ENCODE assay signal across 22 cellular contexts in the genomic region with DNA sequence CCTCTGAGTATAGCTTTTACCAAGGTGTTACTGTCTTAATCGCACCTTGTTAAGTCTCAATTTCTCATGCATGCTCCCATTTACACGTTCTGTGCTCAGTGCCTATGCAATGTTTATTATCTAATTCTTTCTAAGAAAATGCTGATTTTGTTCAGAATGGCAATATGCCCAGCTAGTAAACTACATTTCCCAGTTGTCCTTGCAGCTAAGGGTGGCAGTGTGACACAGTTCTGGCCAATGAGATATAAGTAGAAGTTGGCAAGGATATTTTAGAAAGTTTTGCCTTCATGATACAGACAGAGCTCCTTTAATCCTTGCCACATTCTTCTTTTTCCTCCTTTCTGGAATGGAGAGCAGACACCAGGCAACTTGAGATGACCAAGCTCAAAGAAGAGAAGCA. TPM values are rescaled to one million over a fixed set of nuclear protein-coding genes. Genes with fewer than 3 reads are reported as not detected.
DNase-seq lines count a peak whose midpoint lies in the region; ATAC-seq, FAIRE-seq and TF ChIP-seq lines count a peak whose summit lies in the region.
"Had no signal": no experiment of that assay in that cellular context is flagged by ENCODE, and none has a peak within 500 bp of the region (broad histone marks: within the 10 kb centered on the region; RNA-seq: fewer than 3 reads in every experiment).

No MANE protein-coding gene starts in this region.

- no peaks in the 10 kb centered on the region for H3K4me1 Mint-ChIP-seq in T-cell

- H2BK120ac ChIP-seq in H1 (replicated peaks; ENCODE audit: low read depth, low read length) = no peak overlapping the region

- H2BK5ac ChIP-seq in H1 (ENCODE audit: low read depth, low read length) = no peak overlapping the region

- no peak overlapping the region for H3K4ac ChIP-seq in H1 (replicated peaks; ENCODE audit: insufficient read length, low read depth, low read length)

- H3K9ac ChIP-seq in HCT116 (ENCODE audit: low read length) (no peak overlapping the region), SK-N-SH (no peak overlapping the region), H1 (replicated peaks in 1 of 4; ENCODE audit: extremely low read depth in 1 of 4, low read depth in 3 of 4, low read length in 3 of 4) (no peak overlapping the region)

- H3K79me2 ChIP-seq in HCT116 (ENCODE audit: insufficient read depth, low read length) (no peaks in the 10 kb centered on the region), SK-N-SH (ENCODE audit: insufficient read depth) (no peaks in the 10 kb centered on the region), H1 (ENCODE audit: control insufficient read depth in 1 of 2, insufficient read depth in 2 of 2, low read length in 2 of 2) (no peaks in the 10 kb centered on the region)

- H2BK12ac ChIP-seq in H1 (ENCODE audit: low read depth, low read length) = no peak overlapping the region

- no peaks in the 10 kb centered on the region; a peak in 1 of 4 replicates for H3K9me3 ChIP-seq in HCT116 (ENCODE audit: control insufficient read depth in 1 of 2, insufficient read depth in 1 of 2, low read depth in 1 of 2, low read length in 2 of 2)
- H3K9me3 ChIP-seq in SK-N-SH = no peaks in the 10 kb centered on the region
- no peaks in the 10 kb centered on the region for H3K9me3 ChIP-seq in H1 (ENCODE audit: insufficient read depth in 2 of 2, low read depth in 1 of 2, low read length in 1 of 2)
- H3K9me3 ChIP-seq: A549, BE2C, Peyer's patch, SJCRH30 had no signal

- TF ChIP-seq RAD21 in HCT116 (IDR thresholded peaks at IDR 0.05; ENCODE audit: low read depth) = no peak
- no peak for TF ChIP-seq RAD21 in SK-N-SH (IDR thresholded peaks at IDR 0.05; ENCODE audit: low read length)
- TF ChIP-seq RAD21 in H1 (IDR thresholded peaks at IDR 0.05 in 1 of 2, conservative IDR thresholded peaks at IDR 0.05 in 1 of 2; ENCODE audit: low read depth in 2 of 2, low read length in 2 of 2) = no peak

- no peak overlapping the region for H3K4me3 Mint-ChIP-seq in T-cell
- H3K4me3 Mint-ChIP-seq: T-helper 17 cell had no signal

- H3K14ac ChIP-seq in H1 (ENCODE audit: insufficient read length) = no peak overlapping the region

- RAD21 ChIA-PET in HCT116 (lab: Charles Lee; ENCODE audit: low non-redundant PET in 1 of 2, low total read pairs in 2 of 2, uncharacterized antibody in 2 of 2, unreplicated experiment in 2 of 2) = no interaction called here

- H3K18ac ChIP-seq in H1 (ENCODE audit: extremely low read depth, low read length) = no peak overlapping the region

- no peaks in the 10 kb centered on the region for H3K27me3 ChIP-seq in HCT116 (ENCODE audit: insufficient read depth, low read length)
- H3K27me3 ChIP-seq in SK-N-SH (ENCODE audit: insufficient read depth) = no peaks in the 10 kb centered on the region
- H3K27me3 ChIP-seq in H1 (replicated peaks in 1 of 4; ENCODE audit: control insufficient read depth in 3 of 4, extremely low read depth in 1 of 4, insufficient read depth in 3 of 4, low read length in 3 of 4) = no peaks in the 10 kb centered on the region
- H3K27me3 ChIP-seq: BE2C, Peyer's patch, SJCRH30 had no signal

- no peak for FAIRE-seq in H1 (lab: Jason Lieb, UNC)
- FAIRE-seq: A549, D721Med had no signal

- H3K4me1 ChIP-seq in HCT116 (ENCODE audit: control insufficient read depth in 1 of 2, insufficient read depth in 2 of 2, low read length in 2 of 2) (no peaks in the 10 kb centered on the region), SK-N-SH (ENCODE audit: control insufficient read depth in 1 of 2, insufficient read depth in 2 of 2, low read depth in 1 of 2, low read length in 1 of 2) (peaks cover 0 to 3% of the 10 kb centered on the region in 2 experiments; a peak in 1 of 4 replicates), H1 (replicated peaks in 1 of 4; ENCODE audit: control insufficient read depth in 3 of 4, insufficient read depth in 4 of 4, low read length in 3 of 4) (no peaks in the 10 kb centered on the region)
- H3K4me1 ChIP-seq: A549, BE2C, Peyer's patch had no signal

- WGBS in SK-N-SH (ENCODE audit: low lambda C conversion rate) = 52% methylated on average over 2 of the region's 2 CpGs
- WGBS in H1 (ENCODE audit: extremely low coverage in 1 of 2, insufficient coverage in 1 of 2, insufficient read length in 1 of 2, insufficient replicate concordance in 2 of 2, low coverage in 1 of 2, low lambda C conversion rate in 2 of 2, missing lambda C conversion rate in 1 of 2), 2 experiments = 85% methylated on average over 2 of the region's 2 CpGs; no CpG with 5 or more reads in 1 of the 2 experiments

- TF ChIP-seq CTCF in HCT116 (IDR thresholded peaks at IDR 0.05 in 2 of 3, conservative IDR thresholded peaks at IDR 0.05 in 1 of 3; ENCODE audit: borderline replicate concordance in 1 of 3, insufficient read depth in 1 of 3, low read depth in 2 of 3, low read length in 2 of 3) = no peak
- no peak for TF ChIP-seq CTCF in SK-N-SH (IDR thresholded peaks at IDR 0.05)
- no peak for TF ChIP-seq CTCF in H1 (IDR thresholded peaks at IDR 0.05; ENCODE audit: control extremely low read depth in 1 of 3, insufficient read depth in 1 of 3, low read depth in 1 of 3, low read length in 3 of 3)

- H3K27ac ChIP-seq in HCT116 (ENCODE audit: low read depth, low read length) = no peak overlapping the region
- no peak overlapping the region for H3K27ac ChIP-seq in SK-N-SH (ENCODE audit: low read depth in 2 of 2, low read length in 1 of 2)
- no peak overlapping the region for H3K27ac ChIP-seq in H1 (ENCODE audit: low read depth, low read length)
- H3K27ac ChIP-seq: A549, Peyer's patch, SJCRH30 had no signal

- H3K9me2 ChIP-seq in HCT116 (ENCODE audit: insufficient read depth) (no peaks in the 10 kb centered on the region), SK-N-SH (no peaks in the 10 kb centered on the region)

- H4K91ac ChIP-seq in H1 (replicated peaks; ENCODE audit: insufficient read length, low read length) = no peak overlapping the region

- H3K27ac Mint-ChIP-seq in T-cell = no peak overlapping the region
- H3K27ac Mint-ChIP-seq: T-helper 17 cell had no signal

- H3K27me3 Mint-ChIP-seq in T-cell = no peaks in the 10 kb centered on the region
- H3K27me3 Mint-ChIP-seq: T-helper 17 cell had no signal

- H3F3A ChIP-seq in SK-N-SH (replicated peaks; ENCODE audit: insufficient read depth) = no peaks in the 10 kb centered on the region

- no peak for DNase-seq in HCT116 (ENCODE audit: low read depth, low spot score)
- DNase-seq in SK-N-SH = no peak
- DNase-seq in H1 (ENCODE audit: low read depth in 1 of 2, low spot score in 2 of 2) = no peak
- DNase-seq in NCI-H1417 (lab: John Stamatoyannopoulos, UW) = no peak
- no peak for DNase-seq in T-cell
- no peak for DNase-seq in NK-92 treated with Interleukin-12 subunit alpha and Interleukin-12 subunit beta, amount 100 ng/mL, for 24 hours (lab: John Stamatoyannopoulos, UW)
- DNase-seq: BE2C, DMS53, EL, KBM-7, NCI-H1105, NCI-H2029 treated with DMSO at 0.1 percent for 48 hours, NCI-H2171, NCI-H345, NCI-H524, NCI-H774, Peyer's patch, SJCRH30, T-helper 17 cell had no signal

- CTCF ChIA-PET in HCT116 (lab: Charles Lee) = no interaction called here
- CTCF ChIA-PET in SK-N-SH (lab: Yijun Ruan, JAX) = interaction anchor here (1.0 to 2.0 kb wide), 3 partner anchors 12 to 85 kb away, joined by 3 to 13 read pairs (median 4); no protein-coding TSS in a partner anchor
- CTCF ChIA-PET in H1 (lab: Charles Lee; ENCODE audit: partially characterized antibody) = interaction anchor here (0.6 to 1.0 kb wide), 6 partner anchors 9 to 614 kb away, joined by 3 to 5 read pairs (median 3); no protein-coding TSS in a partner anchor
- CTCF ChIA-PET in T-cell (lab: Charles Lee) = no interaction called here

- intact Hi-C loops in HCT116 (cut with micrococcal nuclease) = no loop called here

- H3K4me2 ChIP-seq in HCT116 (ENCODE audit: low read length) = no peak overlapping the region
- no peak overlapping the region for H3K4me2 ChIP-seq in SK-N-SH
- H3K4me2 ChIP-seq in H1 (ENCODE audit: insufficient read depth in 1 of 2, low read depth in 2 of 2, low read length in 2 of 2) = no peak overlapping the region
- H3K4me2 ChIP-seq: A549 had no signal

- no peaks in the 10 kb centered on the region for H3K23me2 ChIP-seq in H1 (ENCODE audit: low read depth, low read length)

- no peak overlapping the region for H3K23ac ChIP-seq in H1 (ENCODE audit: insufficient read length)

- no peak overlapping the region for H2AK5ac ChIP-seq in H1 (ENCODE audit: low read depth, low read length)

- H3K56ac ChIP-seq in H1 (replicated peaks; ENCODE audit: insufficient read length, low read depth, low read length) = no peak overlapping the region

- ATAC-seq in HCT116 (peak; percentile 62; the same call in 1 of the 2 replicates), T-cell (replicated peaks in 1 of 4) (no peak), HG03442 (IDR thresholded peaks at IDR 0.05; ENCODE audit: unreplicated experiment) (no peak)
- ATAC-seq: T-helper 17 cell had no signal

- no TSS peak for BruUV-seq in HCT116 (replicated peaks; lab: Mats Ljungman, UMichigan)

- H3K4me3 ChIP-seq in HCT116 (replicated peaks in 1 of 2; ENCODE audit: low read depth in 1 of 2, low read length in 2 of 2) = no peak overlapping the region
- H3K4me3 ChIP-seq in SK-N-SH (ENCODE audit: low read depth in 2 of 2, low read length in 1 of 2) = no peak overlapping the region
- H3K4me3 ChIP-seq in H1 (ENCODE audit: extremely low read depth in 1 of 4, insufficient read depth in 2 of 4, low read depth in 3 of 4, low read length in 4 of 4) = no peak overlapping the region
- H3K4me3 ChIP-seq: A549, Peyer's patch, SJCRH30 had no signal

- H3K36me3 ChIP-seq in HCT116 (ENCODE audit: control insufficient read depth in 1 of 2, insufficient read depth in 2 of 2, low read length in 2 of 2) (no peaks in the 10 kb centered on the region), SK-N-SH (replicated peaks in 1 of 2; ENCODE audit: control insufficient read depth in 1 of 2, insufficient read depth in 2 of 2, low read length in 1 of 2) (no peaks in the 10 kb centered on the region), H1 (ENCODE audit: control insufficient read depth in 2 of 4, insufficient read depth in 4 of 4, low read length in 3 of 4) (no peaks in the 10 kb centered on the region)
- H3K36me3 ChIP-seq: BE2C, Peyer's patch, SJCRH30 had no signal

- peaks cover 0 to 5% (median 0%) of the 10 kb centered on the region in 3 donors for H3K9me3 Mint-ChIP-seq in T-cell

- TF ChIP-seq POLR2A in HCT116 (IDR thresholded peaks at IDR 0.05; ENCODE audit: borderline replicate concordance, extremely low read depth, insufficient read depth, insufficient read length) (no peak), H1 (IDR thresholded peaks at IDR 0.05; ENCODE audit: control extremely low read depth in 1 of 2, low read depth in 2 of 2, low read length in 2 of 2) (no peak)

- H4K8ac ChIP-seq in H1 (ENCODE audit: extremely low read depth, insufficient read depth, low read length) = no peak overlapping the region

- TF ChIP-seq EP300 in SK-N-SH (IDR thresholded peaks at IDR 0.05; ENCODE audit: borderline replicate concordance in 1 of 2, low read depth in 1 of 2, low read length in 1 of 2) (no peak), H1 (IDR thresholded peaks at IDR 0.05; ENCODE audit: borderline replicate concordance in 1 of 2, low read depth in 2 of 2, low read length in 2 of 2) (no peak)

- no peak overlapping the region for H4K5ac ChIP-seq in H1 (ENCODE audit: insufficient read length, low read depth, low read length)

- POLR2A ChIA-PET in HCT116 (lab: Charles Lee) (no interaction called here), SK-N-SH (lab: Yijun Ruan, JAX) (no interaction called here), H1 (lab: Charles Lee; ENCODE audit: partially characterized antibody) (no interaction called here), T-cell (lab: Charles Lee) (no interaction called here)

- no peak overlapping the region for H2AFZ ChIP-seq in HCT116 (ENCODE audit: low read depth, low read length, poor library complexity, severe bottlenecking)
- no peak overlapping the region for H2AFZ ChIP-seq in SK-N-SH (ENCODE audit: low read depth)
- peak overlapping the region; percentile 70; the same call in 1 of the 2 replicates for H2AFZ ChIP-seq in H1 (ENCODE audit: low read length)

- peaks cover 28% of the 10 kb centered on the region for H3K36me3 Mint-ChIP-seq in T-cell

- no peak overlapping the region for H2BK15ac ChIP-seq in H1 (ENCODE audit: low read length)

- no peaks in the 10 kb centered on the region for H3K79me1 ChIP-seq in H1 (ENCODE audit: low read depth, low read length)

- H4K20me1 ChIP-seq in HCT116 (ENCODE audit: insufficient read depth) (no peaks in the 10 kb centered on the region), SK-N-SH (ENCODE audit: insufficient read depth) (no peaks in the 10 kb centered on the region), H1 (replicated peaks in 1 of 2; ENCODE audit: control insufficient read depth in 1 of 2, insufficient read depth in 2 of 2, low read length in 2 of 2) (no peaks in the 10 kb centered on the region)

- H2BK20ac ChIP-seq in H1 (ENCODE audit: low read length) = no peak overlapping the region

RNA-seq across cellular contexts. Expression of gene POLE4, which starts 45.3 kb away (rescaled TPM):
- total RNA-seq in HCT116 (2021; ENCODE audit: unreplicated experiment) (25.6 TPM), T-cell (10 to 100 TPM; 41.0 to 51.9 (median 47.6) TPM)
- 19.2 and 20.2 TPM in 2 replicates for polyA plus RNA-seq in HCT116 (2012)
- polyA plus RNA-seq in SK-N-SH (2012; rRNA removed) (34.2 and 42.1 TPM in 2 replicates), H1 (2011; rRNA removed) (11.5 and 16.7 TPM in 2 replicates)
- polyA plus RNA-seq in SK-N-SH (2012; cell fraction: cytosol; rRNA removed) = 39.7 and 42.9 TPM in 2 replicates
- 13.4 and 20.3 TPM in 2 replicates for polyA plus RNA-seq in SK-N-SH (2012; cell fraction: nucleus; rRNA removed)
- 44.4 and 44.7 TPM in 2 replicates for total RNA-seq in H1 (2021; fragmentation: NEBNext Ultra II Directional; extraction: Animal tissue kit (Norgen Biotek cat#: 25700))
- 15.8 TPM for polyA plus RNA-seq in H1 (2011; cell fraction: cytosol; rRNA removed)
- 9.2 TPM for polyA plus RNA-seq in H1 (2011; cell fraction: nucleus; rRNA removed)
- polyA plus RNA-seq in H1 (2012, experiment 1 of 2) = 34.1 to 50.7 TPM (median 41.9 TPM) in 4 replicates
- 58.5 TPM for polyA plus RNA-seq in H1 (2012, experiment 2 of 2)
- 17.5 TPM for polyA plus RNA-seq in H1 (2013, experiment 1 of 2)
- 19.9 TPM for polyA plus RNA-seq in H1 (2013, experiment 2 of 2)
- 4.0 and 4.9 TPM in 2 replicates for polyA minus RNA-seq in H1 (2011; rRNA and poly(A)+ RNA removed)
- polyA minus RNA-seq in H1 (2011; cell fraction: cytosol; rRNA and poly(A)+ RNA removed) = 12.7 TPM
- polyA minus RNA-seq in H1 (2011; cell fraction: nucleus; rRNA and poly(A)+ RNA removed) = 12.6 TPM

Comparison
In these comparisons a context has a peak if more than half of its experiments do, and no peak if none do; other contexts are left out.
1. CTCF ChIA-PET loops: an anchor here in SK-N-SH (1.0 to 2.0 kb wide) and H1 (0.6 to 1.0 kb wide); none called in HCT116 and T-cell.